8 cellular contexts compared by ENCODE assay signal in the genomic region with DNA sequence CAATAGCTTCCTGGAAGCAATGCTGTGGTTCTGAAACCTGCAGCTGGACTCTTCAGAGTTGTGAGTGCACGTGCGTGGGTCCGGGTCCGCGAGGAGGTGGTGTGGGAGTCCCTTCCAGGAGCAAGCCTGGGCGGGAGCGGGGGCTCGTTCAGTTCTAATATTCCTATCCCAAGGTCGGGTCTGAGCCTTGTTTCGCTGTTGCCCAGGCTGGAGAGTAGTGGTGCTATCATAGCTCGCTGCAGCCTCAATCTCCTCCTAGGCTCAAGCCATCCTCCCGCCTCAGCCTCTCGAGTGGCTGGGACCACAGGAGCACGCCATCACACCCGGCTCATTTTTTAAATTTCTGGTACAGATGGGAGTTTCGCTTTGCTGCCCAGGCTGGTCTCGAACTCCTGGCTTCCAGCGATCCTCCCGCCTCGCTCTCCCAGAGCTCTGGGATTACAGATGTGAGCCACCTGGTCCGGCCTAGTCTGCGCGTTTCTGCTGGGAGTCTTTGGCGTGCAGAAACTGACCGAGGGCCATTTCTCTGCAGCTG. TPM values are rescaled to one million over a fixed set of nuclear protein-coding genes. Genes with fewer than 3 reads are reported as not detected.
A peak's percentile ranks its signal among the peaks of the same experiment; 100 is the strongest.
DNase-seq lines count a peak whose midpoint lies in the region; ATAC-seq and TF ChIP-seq lines count a peak whose summit lies in the region.

No MANE protein-coding gene starts in this region.

- peaks cover 33% of the 10 kb centered on the region for H3K4me1 Mint-ChIP-seq in stimulated activated naive CD8-positive, alpha-beta T cell treated with anti-CD3 and anti-CD28 coated beads, Interleukin-15, Interleukin-2, amounts not matched to agents 100 ng/mL and 50 ng/mL, for 24 hours (ENCODE audit: low read depth)

- no peak for ATAC-seq in stimulated activated naive CD8-positive, alpha-beta T cell treated with anti-CD3 and anti-CD28 coated beads, Interleukin-15, Interleukin-2, amounts not matched to agents 100 U/mL and 50 U/mL, for 24 hours
- ATAC-seq in lung (ENCODE audit: insufficient read depth, low FRiP score) = no peak

- no peaks in the 10 kb centered on the region for H3K27me3 ChIP-seq in lung (ENCODE audit: control insufficient read depth, insufficient read depth)

- H3K4me1 ChIP-seq in lung (ENCODE audit: control insufficient read depth in 2 of 2, insufficient read depth in 2 of 2, low read length in 2 of 2) (peaks cover 6% of the 10 kb centered on the region in 2 donors), urinary bladder (ENCODE audit: insufficient read depth) (no peaks in the 10 kb centered on the region)

- no peak for DNase-seq in stimulated activated naive CD8-positive, alpha-beta T cell treated with anti-CD3 and anti-CD28 coated beads, Interleukin-15, Interleukin-2, amounts not matched to agents 100 U/mL and 50 U/mL, for 24 hours
- peak; percentile 11 for DNase-seq in astrocyte of the hippocampus (ENCODE audit: low read depth, low spot score)
- DNase-seq in lung (ENCODE audit: low spot score) = no peak
- no peak for DNase-seq in SKM-1 treated with dmso at 0.1 percent for 144 hours (lab: John Stamatoyannopoulos, UW; ENCODE audit: unreplicated experiment)
- DNase-seq in NCI-H774 (lab: John Stamatoyannopoulos, UW) = no peak
- no peak for DNase-seq in SW 1271 (lab: John Stamatoyannopoulos, UW)

- TF ChIP-seq CTCF in lung (IDR thresholded peaks at IDR 0.05; ENCODE audit: control extremely low read depth, extremely low read depth) = no peak

- H3K4me3 Mint-ChIP-seq in stimulated activated naive CD8-positive, alpha-beta T cell treated with anti-CD3 and anti-CD28 coated beads, Interleukin-15, Interleukin-2, amounts not matched to agents 100 ng/mL and 50 ng/mL, for 24 hours = peak overlapping the region; percentile 92

- H3K9me3 Mint-ChIP-seq in stimulated activated naive CD8-positive, alpha-beta T cell treated with anti-CD3 and anti-CD28 coated beads, Interleukin-15, Interleukin-2, amounts not matched to agents 100 ng/mL and 50 ng/mL, for 24 hours = peaks cover 25% of the 10 kb centered on the region

- H3K36me3 Mint-ChIP-seq in stimulated activated naive CD8-positive, alpha-beta T cell treated with anti-CD3 and anti-CD28 coated beads, Interleukin-15, Interleukin-2, amounts not matched to agents 100 ng/mL and 50 ng/mL, for 24 hours (ENCODE audit: low read depth) = peaks cover 56% of the 10 kb centered on the region

- WGBS in lung, 2 donors = 17 to 26% methylated on average over 25 of the region's 25 CpGs
- WGBS in urinary bladder = 13% methylated on average over 25 of the region's 25 CpGs

- H3K27ac Mint-ChIP-seq in stimulated activated naive CD8-positive, alpha-beta T cell treated with anti-CD3 and anti-CD28 coated beads, Interleukin-15, Interleukin-2, amounts not matched to agents 100 ng/mL and 50 ng/mL, for 24 hours = peak overlapping the region; percentile 91

- H3K9me3 ChIP-seq in lung (ENCODE audit: control insufficient read depth in 2 of 2, insufficient read depth in 1 of 2, low read length in 1 of 2) = peaks cover 0 to 17% of the 10 kb centered on the region in 2 donors

- H3K27ac ChIP-seq in lung (ENCODE audit: low read depth in 1 of 2, low read length in 1 of 2) = peak overlapping the region; percentile 87 to 91
- H3K27ac ChIP-seq in urinary bladder (ENCODE audit: low read depth) = peak overlapping the region; percentile 78

- peaks cover 24% of the 10 kb centered on the region for H3K27me3 Mint-ChIP-seq in stimulated activated naive CD8-positive, alpha-beta T cell treated with anti-CD3 and anti-CD28 coated beads, Interleukin-15, Interleukin-2, amounts not matched to agents 100 ng/mL and 50 ng/mL, for 24 hours

- H3K36me3 ChIP-seq in lung (ENCODE audit: control insufficient read depth in 2 of 2, insufficient read depth in 2 of 2, low read length in 2 of 2) (peaks cover 0 to 2% of the 10 kb centered on the region in 2 donors), urinary bladder (ENCODE audit: insufficient read depth) (no peaks in the 10 kb centered on the region)

- H3K4me3 ChIP-seq in lung (peak overlapping the region; percentile 74), urinary bladder (ENCODE audit: low read depth, low read length) (peak overlapping the region; percentile 81)

RNA-seq across cellular contexts. Expression of gene ZFP82, which starts 0.6 kb away (rescaled TPM):
- total RNA-seq in lung (10 to 100 TPM in 1 of 2 donors, 1 to 10 TPM in 1; 3.9 to 11.5 TPM), urinary bladder (22.6 TPM)
- polyA plus RNA-seq in lung (1 to 10 TPM; 1.5 to 2.1 TPM), urinary bladder (4.2 TPM)

RNA-seq across cellular contexts. Expression of gene ZFP14, which starts 38.8 kb away (rescaled TPM):
- total RNA-seq in lung (10 to 100 TPM in 1 of 2 donors, 1 to 10 TPM in 1; 3.8 to 15.5 TPM), urinary bladder (25.6 TPM)
- polyA plus RNA-seq in lung (1 to 10 TPM in 1 of 2 donors, under 1 TPM in 1; 0.95 to 1.6 TPM), urinary bladder (2.2 TPM)
